ENCODE assay signal across 10 cellular contexts in genomic region chr9:98958271-98958989, GRCh38. TPM values are rescaled to one million over a fixed set of nuclear protein-coding genes. Genes with fewer than 3 reads are reported as not detected.
A peak's percentile ranks its signal among the peaks of the same experiment; 100 is the strongest.
DNase-seq lines count a peak whose midpoint lies in the region; ATAC-seq and TF ChIP-seq lines count a peak whose summit lies in the region.
"Had no signal": no experiment of that assay in that cellular context is flagged by ENCODE, and none has a peak within 500 bp of the region (broad histone marks: within the 10 kb centered on the region; RNA-seq: fewer than 3 reads in every experiment).

No MANE protein-coding gene starts in this region.

- H3K9me3 Mint-ChIP-seq in endothelial cell (ENCODE audit: unreplicated experiment) (peaks cover 8% of the 10 kb centered on the region), mesothelial cell of epicardium (peaks cover 13% of the 10 kb centered on the region)
- H3K9me3 Mint-ChIP-seq in activated naive CD4-positive, alpha-beta T cell treated with anti-CD3 and anti-CD28 coated beads, Interleukin-2, amount 50 U/mL, for 72 hours = peaks cover 0 to 9% of the 10 kb centered on the region in 2 donors
- H3K9me3 Mint-ChIP-seq: natural killer cell treated with Interleukin-12 subunit alpha and Interleukin-12 subunit beta and Interleukin-15 and Interleukin-18, amount 100 ng/mL, for 72 hours had no signal

- H4K5ac ChIP-seq in IMR-90 (ENCODE audit: low read depth, low read length) = peak overlapping the region; percentile 33

- no peaks in the 10 kb centered on the region for H3K27me3 ChIP-seq in IMR-90 (ENCODE audit: control insufficient read depth, insufficient read depth, low read length)
- H3K27me3 ChIP-seq in uterus = no peaks in the 10 kb centered on the region
- 0 out of 2 replicates have a peak, but pooled peaks cover 5% of the 10 kb centered on the region for H3K27me3 ChIP-seq in HAP-1 (ENCODE audit: low read depth)

- POLR2A ChIA-PET in IMR-90 (lab: Charles Lee; ENCODE audit: unreplicated experiment) = interaction anchor here (1.8 kb wide), 1 partner anchor 11 kb away, joined by 5 read pairs; no protein-coding TSS in a partner anchor

- H3K4me1 ChIP-seq in IMR-90 (ENCODE audit: control insufficient read depth, insufficient read depth, low read length) (peaks cover 37% of the 10 kb centered on the region), uterus (peaks cover 0 to 13% of the 10 kb centered on the region in 2 donors), HAP-1 (no peaks in the 10 kb centered on the region)

- CTCF ChIA-PET in IMR-90 (lab: Yijun Ruan, JAX) = interaction anchor here (0.6 to 1.3 kb wide), 2 partner anchors 51 to 97 kb away, joined by 3 to 4 read pairs; no protein-coding TSS in a partner anchor

- H3K27ac ChIP-seq in IMR-90 (ENCODE audit: insufficient read depth, low read length) (peak overlapping the region; percentile 96), uterus (peak overlapping the region; percentile 77 to 79)

- H2BK20ac ChIP-seq in IMR-90 (ENCODE audit: low read depth, low read length) = peak overlapping the region; percentile 99

- peak overlapping the region; percentile 91 for H3K18ac ChIP-seq in IMR-90 (ENCODE audit: low read depth, low read length)

- H3K4me1 Mint-ChIP-seq in endothelial cell (ENCODE audit: unreplicated experiment) (peaks cover 6% of the 10 kb centered on the region), mesothelial cell of epicardium (peaks cover 20% of the 10 kb centered on the region)

- TF ChIP-seq POLR2A in IMR-90 (IDR thresholded peaks at IDR 0.05; ENCODE audit: low read depth, low read length) = no peak; the same call in 1 of the 2 replicates
- no peak for TF ChIP-seq POLR2A in uterus (IDR thresholded peaks at IDR 0.05)

- in situ Hi-C loops in IMR-90 (cut with MboI; ENCODE audit: low sequenced_read_pairs) = no loop called here
- in situ Hi-C loops in HAP-1 (cut with MboI; ENCODE audit: low sequenced_read_pairs) = no loop called here

- H3K4me2 ChIP-seq in IMR-90 (ENCODE audit: low read depth, low read length) = peak overlapping the region; percentile 28

- WGBS in IMR-90 (ENCODE audit: extremely low coverage in 2 of 2, insufficient read length in 1 of 2), 2 experiments = 20% methylated on average over 5 of the region's 10 CpGs; no CpG with 5 or more reads in 1 of the 2 experiments

- DNase-seq in IMR-90 = peak; percentile 98
- no peak for DNase-seq in endothelial cell (ENCODE audit: low spot score)
- no peak for DNase-seq in mesothelial cell of epicardium (ENCODE audit: low spot score in 2 of 2, unreplicated experiment in 2 of 2)
- peak; percentile 63 to 68 for DNase-seq in uterus
- DNase-seq in HAP-1 (ENCODE audit: low spot score in 2 of 2) = no peak
- no peak for DNase-seq in activated naive CD4-positive, alpha-beta T cell treated with anti-CD3 and anti-CD28 coated beads, Interleukin-2, amount 50 U/mL, for 72 hours (ENCODE audit: low spot score in 2 of 2)
- DNase-seq in LoVo (ENCODE audit: low spot score) = no peak
- DNase-seq: activated T-cell treated with anti-CD3 and anti-CD28 coated beads, Interleukin-2, amount 50 U/mL, for 4 hours had no signal

- BruUV-seq in IMR-90 (replicated peaks; lab: Mats Ljungman, UMichigan) = no TSS peak

- TF ChIP-seq CTCF in IMR-90 (conservative IDR thresholded peaks at IDR 0.05; ENCODE audit: low read depth, low read length) (no peak), endothelial cell (IDR thresholded peaks at IDR 0.05; ENCODE audit: unreplicated experiment) (no peak), mesothelial cell of epicardium (IDR thresholded peaks at IDR 0.05; ENCODE audit: unreplicated experiment) (no peak), uterus (IDR thresholded peaks at IDR 0.05) (no peak)

- TF ChIP-seq RAD21 in IMR-90 (IDR thresholded peaks at IDR 0.05; ENCODE audit: low read length) = no peak

- peak overlapping the region; percentile 94; the same call in 2 of the 3 replicates for H2BK15ac ChIP-seq in IMR-90 (ENCODE audit: low read depth, low read length)

- no peak overlapping the region for H2AK9ac ChIP-seq in IMR-90 (replicated peaks; ENCODE audit: low read depth, low read length, poor library complexity)

- peak overlapping the region; percentile 96 for H3K14ac ChIP-seq in IMR-90 (replicated peaks; ENCODE audit: low read depth, low read length)

- H3K9ac ChIP-seq in IMR-90 (ENCODE audit: low read depth, low read length) = peak overlapping the region; percentile 66

- peak overlapping the region; percentile 94 for H2AK5ac ChIP-seq in IMR-90 (ENCODE audit: low read depth, low read length)

- H3K36me3 Mint-ChIP-seq in endothelial cell (ENCODE audit: low read depth, unreplicated experiment) = peaks cover 22% of the 10 kb centered on the region
- peaks cover 2% of the 10 kb centered on the region for H3K36me3 Mint-ChIP-seq in mesothelial cell of epicardium
- H3K36me3 Mint-ChIP-seq in activated naive CD4-positive, alpha-beta T cell treated with anti-CD3 and anti-CD28 coated beads, Interleukin-2, amount 50 U/mL, for 72 hours = peaks cover 0 to 8% of the 10 kb centered on the region in 2 donors
- H3K36me3 Mint-ChIP-seq: natural killer cell treated with Interleukin-12 subunit alpha and Interleukin-12 subunit beta and Interleukin-15 and Interleukin-18, amount 100 ng/mL, for 72 hours had no signal

- H3K23ac ChIP-seq in IMR-90 (ENCODE audit: low read depth, low read length) = peak overlapping the region; percentile 91

- peaks cover 14 to 54% of the 10 kb centered on the region in 2 experiments; a peak in 3 of 4 replicates for H3K79me1 ChIP-seq in IMR-90 (ENCODE audit: low read depth in 1 of 2, low read length in 2 of 2)

- peak overlapping the region; percentile 99 for H2BK120ac ChIP-seq in IMR-90 (ENCODE audit: low read depth, low read length)

- peaks cover 41% of the 10 kb centered on the region for H3K9me1 ChIP-seq in IMR-90 (ENCODE audit: insufficient read depth, low read length)

- dilution Hi-C loops in IMR-90 (cut with HindIII; ENCODE audit: low sequenced_read_pairs, unreplicated experiment) = no loop called here

- H3K4me3 Mint-ChIP-seq in endothelial cell (ENCODE audit: unreplicated experiment) (peak overlapping the region; percentile 37), mesothelial cell of epicardium (no peak overlapping the region)
- H3K4me3 Mint-ChIP-seq: activated T-cell treated with anti-CD3 and anti-CD28 coated beads, Interleukin-2, amount 50 U/mL, for 4 hours; natural killer cell treated with Interleukin-12 subunit alpha and Interleukin-12 subunit beta and Interleukin-15 and Interleukin-18, amount 100 ng/mL, for 72 hours had no signal

- H2BK5ac ChIP-seq in IMR-90 (ENCODE audit: low read depth, low read length, poor library complexity, severe bottlenecking) = peak overlapping the region; percentile 96

- H4K20me1 ChIP-seq in IMR-90 (ENCODE audit: insufficient read depth, low read length) = no peaks in the 10 kb centered on the region

- H3K27ac Mint-ChIP-seq in endothelial cell (ENCODE audit: unreplicated experiment) = no peak overlapping the region
- peak overlapping the region; percentile 82 for H3K27ac Mint-ChIP-seq in mesothelial cell of epicardium
- H3K27ac Mint-ChIP-seq in activated naive CD4-positive, alpha-beta T cell treated with anti-CD3 and anti-CD28 coated beads, Interleukin-2, amount 50 U/mL, for 72 hours = no peak overlapping the region
- H3K27ac Mint-ChIP-seq: natural killer cell treated with Interleukin-12 subunit alpha and Interleukin-12 subunit beta and Interleukin-15 and Interleukin-18, amount 100 ng/mL, for 72 hours had no signal

- peak overlapping the region; percentile 73 for H2AFZ ChIP-seq in IMR-90 (replicated peaks; ENCODE audit: low read length, poor library complexity)

- ATAC-seq in IMR-90 (ENCODE audit: low read depth) = peak; percentile 68
- ATAC-seq in activated naive CD4-positive, alpha-beta T cell treated with anti-CD3 and anti-CD28 coated beads, Interleukin-2, amount 50 U/mL, for 72 hours = no peak
- ATAC-seq: activated T-cell treated with anti-CD3 and anti-CD28 coated beads, Interleukin-2, amount 50 U/mL, for 4 hours had no signal

- H3K36me3 ChIP-seq in IMR-90 (ENCODE audit: control insufficient read depth, insufficient read depth, low read length) (peaks cover 6% of the 10 kb centered on the region; the same call in 1 of the 2 replicates), uterus (no peaks in the 10 kb centered on the region), HAP-1 (replicated peaks) (no peaks in the 10 kb centered on the region)

- peak overlapping the region; percentile 89 for H3K56ac ChIP-seq in IMR-90 (ENCODE audit: extremely low read depth, insufficient read depth, low read length)

- peak overlapping the region; percentile 97 for H4K91ac ChIP-seq in IMR-90 (ENCODE audit: insufficient read depth, low read depth, low read length)

- H3K4me3 ChIP-seq in IMR-90 (ENCODE audit: insufficient read depth, low read depth, low read length) = no peak overlapping the region
- H3K4me3 ChIP-seq in uterus = peak overlapping the region in 1 of 2 donors; percentile 7
- H3K4me3 ChIP-seq in HAP-1 = no peak overlapping the region

- H4K8ac ChIP-seq in IMR-90 (ENCODE audit: low read depth in 2 of 2, low read length in 2 of 2) = peak overlapping the region; percentile 70 to 96

- H3K27me3 Mint-ChIP-seq in endothelial cell (ENCODE audit: unreplicated experiment) (peaks cover 1% of the 10 kb centered on the region), mesothelial cell of epicardium (ENCODE audit: low read depth) (peaks cover 10% of the 10 kb centered on the region)

- peak overlapping the region; percentile 98 for H3K4ac ChIP-seq in IMR-90 (ENCODE audit: low read depth, low read length)

- intact Hi-C loops in IMR-90 (cut with micrococcal nuclease) = loop anchor here (1.0 kb wide), 1 partner anchor 97 kb away; no protein-coding TSS in a partner anchor
- intact Hi-C loops in uterus (cut with DNase I; ENCODE audit: low total_unique reads) = no loop called here

- peaks cover 7% of the 10 kb centered on the region for H3K9me3 ChIP-seq in IMR-90 (ENCODE audit: control insufficient read depth, insufficient read depth, low read length)
- no peaks in the 10 kb centered on the region for H3K9me3 ChIP-seq in uterus
- H3K9me3 ChIP-seq in HAP-1 = no peaks in the 10 kb centered on the region

TF ChIP-seq in IMR-90, 13 proteins besides CTCF, POLR2A, EP300 and RAD21 (continues in another document):
- peak; percentile 27; the same call in 1 of the 2 replicates for TF ChIP-seq CEBPB (IDR thresholded peaks at IDR 0.05; ENCODE audit: low read depth, low read length)
- peak; percentile 64 for TF ChIP-seq MAFK (IDR thresholded peaks at IDR 0.05; ENCODE audit: low read depth, low read length)
- peak; percentile 94 for TF ChIP-seq NFE2L2 (IDR thresholded peaks at IDR 0.05; ENCODE audit: low read depth, low read length)
- TF ChIP-seq SMC3 (IDR thresholded peaks at IDR 0.05; ENCODE audit: low read depth, low read length) = no peak; the same call in none of the 2 replicates

RNA-seq across cellular contexts. Expression of gene COL15A1, which starts 14.7 kb away (rescaled TPM):
- 1.9 and 2.2 TPM in 2 replicates for total RNA-seq in IMR-90 (2012; rRNA removed)
- polyA plus RNA-seq in IMR-90 (2012; rRNA removed) = 3.1 and 3.7 TPM in 2 replicates
- 1.9 and 4.0 TPM in 2 replicates for polyA plus RNA-seq in IMR-90 (2012; cell fraction: cytosol; rRNA removed)
- 4.3 and 4.6 TPM in 2 replicates for polyA plus RNA-seq in IMR-90 (2012; cell fraction: nucleus; rRNA removed; ENCODE audit: low replicate concordance)
- 24.0 TPM for total RNA-seq in endothelial cell (ENCODE audit: unreplicated experiment)
- 42.4 to 51.0 TPM (median 50.1 TPM) in 3 replicates for total RNA-seq in mesothelial cell of epicardium
- 100 to 1,000 TPM in 1 of 4 donors, 10 to 100 TPM in 3; 20.3 to 160 (median 50.4) TPM for total RNA-seq in uterus
- under 1 TPM; 0.11 to 0.23 TPM for total RNA-seq in activated naive CD4-positive, alpha-beta T cell treated with anti-CD3 and anti-CD28 coated beads, Interleukin-2, amount 50 U/mL, for 72 hours
- total RNA-seq: G401 had no signal

Comparison
In these comparisons a context has a peak if more than half of its experiments do, and no peak if none do; other contexts are left out.
1. DNase-seq: peak in IMR-90 (single experiment) and uterus (2 of 2); none in endothelial cell (single experiment), mesothelial cell of epicardium (0 of 2), HAP-1 (0 of 2), activated naive CD4-positive, alpha-beta T cell treated with anti-CD3 and anti-CD28 coated beads, Interleukin-2, amount 50 U/mL, for 72 hours (0 of 2) and LoVo (single experiment).